13 cellular contexts compared by ENCODE assay signal in genomic region chr2:127508025-127508620, GRCh38. TPM values are rescaled to one million over a fixed set of nuclear protein-coding genes. Genes with fewer than 3 reads are reported as not detected.
DNase-seq lines count a peak whose midpoint lies in the region; ATAC-seq and TF ChIP-seq lines count a peak whose summit lies in the region.
"Had no signal": no experiment of that assay in that cellular context is flagged by ENCODE, and none has a peak within 500 bp of the region (broad histone marks: within the 10 kb centered on the region; RNA-seq: fewer than 3 reads in every experiment).

No MANE protein-coding gene starts in this region.

- H3K4me2 ChIP-seq in smooth muscle cell = peak overlapping the region; percentile 60

- H3K4me1 ChIP-seq in adipocyte (ENCODE audit: control insufficient read depth, insufficient read depth, low read length) = peaks cover 50% of the 10 kb centered on the region
- peaks cover 5 to 69% (median 47%) of the 10 kb centered on the region in 9 donors for H3K4me1 ChIP-seq in heart right ventricle
- H3K4me1 ChIP-seq in smooth muscle cell (ENCODE audit: low read depth) = peaks cover 6% of the 10 kb centered on the region

- H3K79me2 ChIP-seq in smooth muscle cell (ENCODE audit: low read depth) = peaks cover 73% of the 10 kb centered on the region

- TF ChIP-seq CTCF in heart right ventricle (IDR thresholded peaks at IDR 0.05) (no peak), smooth muscle cell (IDR thresholded peaks at IDR 0.05; ENCODE audit: borderline replicate concordance, insufficient read depth, poor library complexity, severe bottlenecking) (no peak)

- H3K36me3 ChIP-seq in adipocyte (ENCODE audit: control insufficient read depth, insufficient read depth, low read length, severe bottlenecking) (peaks cover 28% of the 10 kb centered on the region), heart right ventricle (peaks cover 0 to 37% (median 23%) of the 10 kb centered on the region in 9 donors), smooth muscle cell (ENCODE audit: low read depth) (peaks cover 5% of the 10 kb centered on the region)

- peak overlapping the region in 8 of 10 donors; percentile 21 to 71 (median 36) for H3K27ac ChIP-seq in heart right ventricle
- peak overlapping the region; percentile 90 for H3K27ac ChIP-seq in smooth muscle cell (ENCODE audit: low read depth)
- H3K27ac ChIP-seq: WERI-Rb-1 had no signal

- H3K4me3 ChIP-seq in adipocyte (ENCODE audit: low read length) = peak overlapping the region; percentile 42
- H3K4me3 ChIP-seq in heart right ventricle = no peak overlapping the region
- no peak overlapping the region for H3K4me3 ChIP-seq in smooth muscle cell

- peaks cover 79% of the 10 kb centered on the region for H4K20me1 ChIP-seq in smooth muscle cell (ENCODE audit: low read depth)

- peak in 6 of 8 donors; percentile 7 to 61 (median 25) for ATAC-seq in heart right ventricle
- no peak for ATAC-seq in HG03280 (IDR thresholded peaks at IDR 0.05; ENCODE audit: unreplicated experiment)
- ATAC-seq in GM19328 (IDR thresholded peaks at IDR 0.05; ENCODE audit: unreplicated experiment) = no peak

- peak; percentile 48 for DNase-seq in HCEC 1CT
- DNase-seq in adipocyte (ENCODE audit: low read depth) = peak; percentile 45
- no peak for DNase-seq in heart right ventricle
- no peak for DNase-seq in smooth muscle cell (lab: John Stamatoyannopoulos, UW; ENCODE audit: unreplicated experiment)
- no peak for DNase-seq in stimulated activated naive CD4-positive, alpha-beta T cell (lab: John Stamatoyannopoulos, UW)
- no peak for DNase-seq in UCSD-AML1 (lab: John Stamatoyannopoulos, UW; ENCODE audit: unreplicated experiment)
- DNase-seq: H7; kidney; NCI-H146; stimulated activated CD4-positive, alpha-beta T cell treated with anti-CD3 and anti-CD28 coated beads, Interleukin-12 subunit alpha, Interleukin-12 subunit beta, amount 100 ng/mL, for 4 hours; WERI-Rb-1 had no signal

- H3F3A ChIP-seq in smooth muscle cell (ENCODE audit: low read depth) = peaks cover 23% of the 10 kb centered on the region

- H3K27me3 ChIP-seq in adipocyte (replicated peaks; ENCODE audit: control insufficient read depth, insufficient read depth, low read length) (no peaks in the 10 kb centered on the region), heart right ventricle (no peaks in the 10 kb centered on the region), smooth muscle cell (ENCODE audit: low read depth) (no peaks in the 10 kb centered on the region)

- H2AFZ ChIP-seq in smooth muscle cell (ENCODE audit: low read depth) = no peak overlapping the region

- WGBS in heart right ventricle, 2 donors = 64 to 71% methylated on average over 4 of the region's 4 CpGs
- 67% methylated on average over 4 of the region's 4 CpGs for WGBS in smooth muscle cell (ENCODE audit: low lambda C conversion rate)

- no peaks in the 10 kb centered on the region for H3K9me3 ChIP-seq in adipocyte (ENCODE audit: control insufficient read depth, low read length)
- no peaks in the 10 kb centered on the region for H3K9me3 ChIP-seq in heart right ventricle
- no peaks in the 10 kb centered on the region for H3K9me3 ChIP-seq in smooth muscle cell (replicated peaks; ENCODE audit: low read depth)

- H3K9ac ChIP-seq in adipocyte (ENCODE audit: low read length) (no peak overlapping the region), smooth muscle cell (ENCODE audit: low read depth) (peak overlapping the region; percentile 12)

- intact Hi-C loops in heart right ventricle (cut with DNase I) = no loop called here

RNA-seq across cellular contexts. Expression of gene IWS1, which starts 18.2 kb away (rescaled TPM):
- total RNA-seq in heart right ventricle (10 to 100 TPM; 37.6 to 64.8 (median 46.4) TPM), smooth muscle cell (36.1 and 38.0 TPM in 2 replicates)
- polyA plus RNA-seq in heart right ventricle (10 to 100 TPM; 37.4 to 51.6 TPM), smooth muscle cell (31.2 and 48.5 TPM in 2 replicates)

RNA-seq across cellular contexts. Expression of gene MYO7B, which starts 27.4 kb away (rescaled TPM):
- total RNA-seq in heart right ventricle = 1 to 10 TPM in 3 of 10 donors, under 1 TPM in 7; 0.42 to 1.4 (median 0.77) TPM
- polyA plus RNA-seq in heart right ventricle = 1 to 10 TPM; 1.4 to 2.3 TPM
- 0.04 and 0.09 TPM in 2 replicates for total RNA-seq in smooth muscle cell
- 0.35 TPM in 1 of 2 replicates, not detected in the other for polyA plus RNA-seq in smooth muscle cell
- total RNA-seq: H7 had no signal

Comparison
In these comparisons a context has a peak if more than half of its experiments do, and no peak if none do; other contexts are left out.
1. DNase-seq: peak in HCEC 1CT (single experiment) and adipocyte (single experiment); none in heart right ventricle (0 of 2), smooth muscle cell (single experiment), stimulated activated naive CD4-positive, alpha-beta T cell (0 of 6) and UCSD-AML1 (single experiment).
2. ATAC-seq: peak in heart right ventricle (6 of 8); none in HG03280 (single experiment) and GM19328 (single experiment).